8 cellular contexts compared by ENCODE assay signal in the genomic region with DNA sequence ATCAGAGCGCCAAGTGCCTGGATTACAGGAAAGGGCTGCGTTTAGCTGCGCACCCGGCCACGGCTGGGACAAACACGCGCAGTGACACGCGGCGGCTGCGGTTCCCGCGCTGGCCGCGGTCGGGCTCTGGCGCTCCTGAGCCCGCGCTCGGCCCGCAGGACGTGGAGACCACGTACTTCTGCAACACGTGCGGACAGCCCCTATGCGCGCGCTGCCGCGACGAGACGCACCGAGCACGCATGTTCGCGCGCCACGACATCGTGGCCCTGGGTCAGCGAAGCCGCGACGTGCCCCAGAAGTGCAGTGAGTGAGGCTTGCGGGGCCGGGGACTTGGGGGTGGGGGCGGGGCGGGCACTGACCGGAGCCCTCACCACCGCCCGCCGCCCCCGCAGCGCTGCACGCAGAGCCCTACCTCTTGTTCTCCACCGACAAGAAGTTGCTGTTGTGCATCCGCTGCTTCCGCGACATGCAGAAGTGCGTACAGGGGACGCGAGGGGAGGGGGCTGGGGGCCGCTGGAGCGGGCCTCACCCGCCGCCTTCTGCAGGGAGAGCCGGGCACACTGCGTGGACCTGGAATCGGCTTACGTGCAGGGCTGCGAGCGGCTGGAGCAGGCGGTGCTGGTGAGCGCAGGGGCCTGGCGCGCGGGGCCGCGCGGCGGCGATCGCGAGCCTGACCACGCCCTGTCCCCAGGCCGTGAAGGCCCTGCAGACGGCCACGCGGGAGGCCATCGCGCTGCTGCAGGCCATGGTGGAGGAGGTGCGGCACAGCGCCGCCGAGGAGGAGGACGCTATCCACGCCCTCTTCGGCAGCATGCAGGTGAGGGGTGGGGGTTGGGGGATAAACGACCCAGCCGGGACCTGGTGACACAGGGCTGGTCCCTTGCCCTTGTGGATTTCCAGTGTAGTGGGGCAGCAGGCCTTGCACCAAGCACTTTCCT. TPM values are rescaled to one million over a fixed set of nuclear protein-coding genes. Genes with fewer than 3 reads are reported as not detected.
A peak's percentile ranks its signal among the peaks of the same experiment; 100 is the strongest.
DNase-seq lines count a peak whose midpoint lies in the region; ATAC-seq and TF ChIP-seq lines count a peak whose summit lies in the region.

No MANE protein-coding gene starts in this region.

- peaks cover 44% of the 10 kb centered on the region for H3K27me3 Mint-ChIP-seq in neural crest cell (ENCODE audit: low read depth)

- H3K4me3 Mint-ChIP-seq in neural crest cell, result peak overlapping the region; percentile 66

- TF ChIP-seq CTCF in WERI-Rb-1 (IDR thresholded peaks at IDR 0.05; ENCODE audit: low read depth, low read length) (peak; percentile 84), neural crest cell (conservative IDR thresholded peaks at IDR 0.05) (peak; percentile 62)

- no peaks in the 10 kb centered on the region for H3K36me3 Mint-ChIP-seq in neural crest cell (ENCODE audit: low read depth)

- peaks cover 10% of the 10 kb centered on the region for H3K4me1 Mint-ChIP-seq in neural crest cell

- H3K4me3 ChIP-seq in H7 (ENCODE audit: insufficient read depth, low read depth, low read length) (peak overlapping the region; percentile 53), WERI-Rb-1 (ENCODE audit: low read depth, low read length) (peak overlapping the region; percentile 58)

- H3K27me3 ChIP-seq in H7 (ENCODE audit: control insufficient read depth, insufficient read depth, low read length), result peaks cover 41% of the 10 kb centered on the region
- H3K27me3 ChIP-seq in WERI-Rb-1 (ENCODE audit: insufficient read depth, low read depth, severe bottlenecking), result no peaks in the 10 kb centered on the region

- H3K27ac ChIP-seq in WERI-Rb-1, result peak overlapping the region; percentile 90

- no peaks in the 10 kb centered on the region for H3K36me3 ChIP-seq in H7 (replicated peaks; ENCODE audit: control insufficient read depth, insufficient read depth, low read length)
- peaks cover 35% of the 10 kb centered on the region for H3K36me3 ChIP-seq in WERI-Rb-1

- no peak for ATAC-seq in HG03378 (IDR thresholded peaks at IDR 0.05; ENCODE audit: unreplicated experiment)

- no peak overlapping the region for H3K27ac Mint-ChIP-seq in neural crest cell (ENCODE audit: unreplicated experiment)

- DNase-seq in AG08396 (ENCODE audit: low spot score), result peak; percentile 82
- DNase-seq in H7, result peak; percentile 88
- DNase-seq in WERI-Rb-1, result peak; percentile 83
- DNase-seq in fibroblast of gingiva (ENCODE audit: low read depth), result peak; percentile 52
- peak; percentile 53 for DNase-seq in neural crest cell (ENCODE audit: low read depth, low spot score)
- no peak for DNase-seq in effector CD8-positive, alpha-beta T cell (lab: John Stamatoyannopoulos, UW)
- no peak for DNase-seq in 8988T

- no peaks in the 10 kb centered on the region for H3K9me3 ChIP-seq in WERI-Rb-1 (ENCODE audit: severe bottlenecking)

- no peaks in the 10 kb centered on the region for H3K9me3 Mint-ChIP-seq in neural crest cell

RNA-seq across cellular contexts. Expression of a gene that starts 3.1 kb away (rescaled TPM):
- 6.8 and 25.3 TPM in 2 replicates for total RNA-seq in H7 (2014; rRNA removed; shearing (Covaris generic))
- total RNA-seq in neural crest cell, result 3.8 and 4.9 TPM in 2 replicates

RNA-seq across cellular contexts. Expression of a gene that starts 9.6 kb away (rescaled TPM):
- 237 and 308 TPM in 2 replicates for total RNA-seq in H7 (2014; rRNA removed; shearing (Covaris generic))
- 479 and 516 TPM in 2 replicates for total RNA-seq in neural crest cell

RNA-seq across cellular contexts. Expression of a gene that starts 26.8 kb away (rescaled TPM):
- total RNA-seq in H7 (2014; rRNA removed; shearing (Covaris generic)), result 195 and 196 TPM in 2 replicates
- 85.4 and 92.8 TPM in 2 replicates for total RNA-seq in neural crest cell

RNA-seq across cellular contexts. Expression of a gene that starts 28.9 kb away (rescaled TPM):
- 0.78 and 0.83 TPM in 2 replicates for total RNA-seq in H7 (2014; rRNA removed; shearing (Covaris generic))
- 0.16 and 0.98 TPM in 2 replicates for total RNA-seq in neural crest cell

RNA-seq across cellular contexts. Expression of a gene that starts 35.0 kb away (rescaled TPM):
- total RNA-seq in H7 (2014; rRNA removed; shearing (Covaris generic)), result 28.2 and 38.8 TPM in 2 replicates
- 23.6 and 25.2 TPM in 2 replicates for total RNA-seq in neural crest cell

Comparison
In these comparisons a context has a peak if more than half of its experiments do, and no peak if none do; other contexts are left out.
1. DNase-seq: peak in AG08396 (single experiment), H7 (single experiment), WERI-Rb-1 (single experiment), fibroblast of gingiva (single experiment) and neural crest cell (single experiment); none in effector CD8-positive, alpha-beta T cell (single experiment) and 8988T (single experiment).